Comparison of ENCODE assay signal across 1 cellular context in genomic region chr22:20241579-20242392, GRCh38.
A peak's percentile ranks its signal among the peaks of the same experiment; 100 is the strongest.
TF ChIP-seq lines count a peak whose summit lies in the region.

No MANE protein-coding gene starts in this region.

TF ChIP-seq in K562, 482 proteins besides CTCF, POLR2A, EP300 and RAD21 (continued from another document and continues in another):
- TF ChIP-seq THAP12 (CRISPR knock-in tag; IDR thresholded peaks at IDR 0.05): no peak
- TF ChIP-seq STAT5A (IDR thresholded peaks at IDR 0.05; ENCODE audit: borderline replicate concordance, low read length): no peak
- 0 out of 2 replicates have a peak, but pooled peaks have one; percentile 26 for TF ChIP-seq ZNF76 (CRISPR knock-in tag; IDR thresholded peaks at IDR 0.05; ENCODE audit: borderline replicate concordance)
- TF ChIP-seq ZNF263 (CRISPR knock-in tag; IDR thresholded peaks at IDR 0.05; ENCODE audit: borderline replicate concordance): no peak
- no peak for TF ChIP-seq ETV6 (IDR thresholded peaks at IDR 0.05; ENCODE audit: borderline replicate concordance in 1 of 2, low read depth in 2 of 2, low read length in 1 of 2)
- no peak for TF ChIP-seq ETV6 (CRISPR knock-in tag; IDR thresholded peaks at IDR 0.05; ENCODE audit: borderline replicate concordance)
- no peak for TF ChIP-seq TCF7L2 (IDR thresholded peaks at IDR 0.05; ENCODE audit: low read depth, low read length)
- no peak for TF ChIP-seq NELFE (IDR thresholded peaks at IDR 0.05; ENCODE audit: insufficient read depth, insufficient read length)
- peak in 1 of 2 experiments; percentile 83; a peak in 1 of 4 replicates for TF ChIP-seq ZNF639 (CRISPR knock-in tag; conservative IDR thresholded peaks at IDR 0.05 in 1 of 2, IDR thresholded peaks at IDR 0.05 in 1 of 2)
- TF ChIP-seq JUND (IDR thresholded peaks at IDR 0.05; ENCODE audit: borderline replicate concordance, low read depth, low read length): no peak
- TF ChIP-seq JUND (tag; IDR thresholded peaks at IDR 0.05; ENCODE audit: borderline replicate concordance, low read depth, low read length): no peak
- 0 out of 4 replicates have a peak, but pooled peaks of 1 of the 2 experiments have one; percentile 58 for TF ChIP-seq MLX (CRISPR knock-in tag; conservative IDR thresholded peaks at IDR 0.05)
- peak; percentile 76; the same call in 1 of the 2 replicates for TF ChIP-seq ERF (CRISPR knock-in tag; IDR thresholded peaks at IDR 0.05)
- no peak for TF ChIP-seq ZBTB40 (IDR thresholded peaks at IDR 0.05)
- TF ChIP-seq ZBTB40 (CRISPR knock-in tag; IDR thresholded peaks at IDR 0.05): 0 out of 2 replicates have a peak, but pooled peaks have one; percentile 49
- TF ChIP-seq EP400 (IDR thresholded peaks at IDR 0.05): no peak
- TF ChIP-seq POLR2B (IDR thresholded peaks at IDR 0.05; ENCODE audit: low read depth, partially characterized antibody): no peak
- TF ChIP-seq SP2 (IDR thresholded peaks at IDR 0.05; ENCODE audit: extremely low read depth, low read depth, low read length, poor library complexity, severe bottlenecking): no peak
- TF ChIP-seq NFYB (IDR thresholded peaks at IDR 0.05; ENCODE audit: extremely low read depth, insufficient read length): no peak
- no peak for TF ChIP-seq ZNF280A (IDR thresholded peaks at IDR 0.05; ENCODE audit: low read depth, partially characterized antibody)
- TF ChIP-seq TAF7 (tag; IDR thresholded peaks at IDR 0.05): no peak
- no peak for TF ChIP-seq NFE2L1 (tag; IDR thresholded peaks at IDR 0.05; ENCODE audit: borderline replicate concordance, low read depth)
- TF ChIP-seq PTTG1 (tag; IDR thresholded peaks at IDR 0.05; ENCODE audit: low read depth): no peak
- TF ChIP-seq ZNF449 (CRISPR knock-in tag; IDR thresholded peaks at IDR 0.05): no peak
- TF ChIP-seq PREB (CRISPR knock-in tag; IDR thresholded peaks at IDR 0.05): no peak
- no peak for TF ChIP-seq ZFP91 (CRISPR knock-in tag; IDR thresholded peaks at IDR 0.05)
- TF ChIP-seq FOXP4 (CRISPR knock-in tag; IDR thresholded peaks at IDR 0.05; ENCODE audit: borderline replicate concordance): no peak
- no peak for TF ChIP-seq HMGXB4 (CRISPR knock-in tag; IDR thresholded peaks at IDR 0.05)
- TF ChIP-seq ZC3H8 (IDR thresholded peaks at IDR 0.05): no peak
